ENCODE assay signal across 1 cellular context in genomic region chr3:133792171-133792763, GRCh38.
TF ChIP-seq lines count a peak whose summit lies in the region.

No MANE protein-coding gene starts in this region.

TF ChIP-seq in HEK293, 187 proteins besides CTCF, POLR2A, EP300 and RAD21 (continued from another document):
- TF ChIP-seq, protein P1, sequence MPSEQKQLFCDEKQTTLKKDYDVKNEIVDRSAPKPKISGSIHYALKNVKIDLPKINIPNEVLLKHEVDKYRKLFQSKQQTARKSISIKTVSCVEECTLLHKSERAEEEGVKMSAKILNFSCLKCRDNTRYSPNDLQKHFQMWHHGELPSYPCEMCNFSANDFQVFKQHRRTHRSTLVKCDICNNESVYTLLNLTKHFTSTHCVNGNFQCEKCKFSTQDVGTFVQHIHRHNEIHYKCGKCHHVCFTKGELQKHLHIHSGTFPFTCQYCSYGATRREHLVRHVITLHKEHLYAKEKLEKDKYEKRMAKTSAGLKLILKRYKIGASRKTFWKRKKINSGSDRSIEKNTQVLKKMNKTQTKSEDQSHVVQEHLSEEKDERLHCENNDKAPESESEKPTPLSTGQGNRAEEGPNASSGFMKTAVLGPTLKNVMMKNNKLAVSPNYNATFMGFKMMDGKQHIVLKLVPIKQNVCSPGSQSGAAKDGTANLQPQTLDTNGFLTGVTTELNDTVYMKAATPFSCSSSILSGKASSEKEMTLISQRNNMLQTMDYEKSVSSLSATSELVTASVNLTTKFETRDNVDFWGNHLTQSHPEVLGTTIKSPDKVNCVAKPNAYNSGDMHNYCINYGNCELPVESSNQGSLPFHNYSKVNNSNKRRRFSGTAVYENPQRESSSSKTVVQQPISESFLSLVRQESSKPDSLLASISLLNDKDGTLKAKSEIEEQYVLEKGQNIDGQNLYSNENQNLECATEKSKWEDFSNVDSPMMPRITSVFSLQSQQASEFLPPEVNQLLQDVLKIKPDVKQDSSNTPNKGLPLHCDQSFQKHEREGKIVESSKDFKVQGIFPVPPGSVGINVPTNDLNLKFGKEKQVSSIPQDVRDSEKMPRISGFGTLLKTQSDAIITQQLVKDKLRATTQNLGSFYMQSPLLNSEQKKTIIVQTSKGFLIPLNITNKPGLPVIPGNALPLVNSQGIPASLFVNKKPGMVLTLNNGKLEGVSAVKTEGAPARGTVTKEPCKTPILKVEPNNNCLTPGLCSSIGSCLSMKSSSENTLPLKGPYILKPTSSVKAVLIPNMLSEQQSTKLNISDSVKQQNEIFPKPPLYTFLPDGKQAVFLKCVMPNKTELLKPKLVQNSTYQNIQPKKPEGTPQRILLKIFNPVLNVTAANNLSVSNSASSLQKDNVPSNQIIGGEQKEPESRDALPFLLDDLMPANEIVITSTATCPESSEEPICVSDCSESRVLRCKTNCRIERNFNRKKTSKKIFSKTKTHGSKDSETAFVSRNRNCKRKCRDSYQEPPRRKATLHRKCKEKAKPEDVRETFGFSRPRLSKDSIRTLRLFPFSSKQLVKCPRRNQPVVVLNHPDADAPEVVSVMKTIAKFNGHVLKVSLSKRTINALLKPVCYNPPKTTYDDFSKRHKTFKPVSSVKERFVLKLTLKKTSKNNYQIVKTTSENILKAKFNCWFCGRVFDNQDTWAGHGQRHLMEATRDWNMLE (tag by site-specific recombination; conservative IDR thresholded peaks at IDR 0.05; ENCODE audit: low read depth), result 0 out of 2 replicates have a peak, but pooled peaks have one; percentile 45
- TF ChIP-seq ZNF280D (tag by site-specific recombination; IDR thresholded peaks at IDR 0.05), result peak; percentile 93
- no peak for TF ChIP-seq ZNF335 (tag by site-specific recombination; conservative IDR thresholded peaks at IDR 0.05)
- TF ChIP-seq ZFP3 (tag by site-specific recombination; IDR thresholded peaks at IDR 0.05; ENCODE audit: low read depth), result no peak
- no peak for TF ChIP-seq ZNF513 (tag by site-specific recombination; IDR thresholded peaks at IDR 0.05)
- TF ChIP-seq ZNF211 (tag by site-specific recombination; IDR thresholded peaks at IDR 0.05; ENCODE audit: low read depth), result no peak
- no peak for TF ChIP-seq ZNF488 (tag by site-specific recombination; IDR thresholded peaks at IDR 0.05)
- TF ChIP-seq YY1 (tag by site-specific recombination; IDR thresholded peaks at IDR 0.05), result no peak
- TF ChIP-seq, protein P2, sequence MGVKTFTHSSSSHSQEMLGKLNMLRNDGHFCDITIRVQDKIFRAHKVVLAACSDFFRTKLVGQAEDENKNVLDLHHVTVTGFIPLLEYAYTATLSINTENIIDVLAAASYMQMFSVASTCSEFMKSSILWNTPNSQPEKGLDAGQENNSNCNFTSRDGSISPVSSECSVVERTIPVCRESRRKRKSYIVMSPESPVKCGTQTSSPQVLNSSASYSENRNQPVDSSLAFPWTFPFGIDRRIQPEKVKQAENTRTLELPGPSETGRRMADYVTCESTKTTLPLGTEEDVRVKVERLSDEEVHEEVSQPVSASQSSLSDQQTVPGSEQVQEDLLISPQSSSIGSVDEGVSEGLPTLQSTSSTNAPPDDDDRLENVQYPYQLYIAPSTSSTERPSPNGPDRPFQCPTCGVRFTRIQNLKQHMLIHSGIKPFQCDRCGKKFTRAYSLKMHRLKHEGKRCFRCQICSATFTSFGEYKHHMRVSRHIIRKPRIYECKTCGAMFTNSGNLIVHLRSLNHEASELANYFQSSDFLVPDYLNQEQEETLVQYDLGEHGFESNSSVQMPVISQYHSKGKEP (tag by site-specific recombination; IDR thresholded peaks at IDR 0.05), result no peak
- TF ChIP-seq ZNF626 (tag by site-specific recombination; IDR thresholded peaks at IDR 0.05), result peak; percentile 60; the same call in 1 of the 2 replicates
- TF ChIP-seq ZNF548 (tag by site-specific recombination; IDR thresholded peaks at IDR 0.05), result no peak
- no peak for TF ChIP-seq ZNF37A (tag by site-specific recombination; IDR thresholded peaks at IDR 0.05)
- no peak for TF ChIP-seq ZNF121 (tag by site-specific recombination; IDR thresholded peaks at IDR 0.05)
- peak; percentile 98 for TF ChIP-seq TRIM28 (IDR thresholded peaks at IDR 0.05; ENCODE audit: borderline replicate concordance, low read length)
- TF ChIP-seq OVOL3 (tag by site-specific recombination; IDR thresholded peaks at IDR 0.05), result no peak
- TF ChIP-seq ZBTB17 (tag by site-specific recombination; IDR thresholded peaks at IDR 0.05), result no peak
- no peak for TF ChIP-seq MYNN (tag by site-specific recombination; IDR thresholded peaks at IDR 0.05; ENCODE audit: borderline replicate concordance)
- no peak for TF ChIP-seq ZNF426 (tag by site-specific recombination; IDR thresholded peaks at IDR 0.05)
- TF ChIP-seq ZSCAN23 (tag by site-specific recombination; IDR thresholded peaks at IDR 0.05), result no peak
- 0 out of 2 replicates have a peak, but pooled peaks have one; percentile 22 for TF ChIP-seq ZNF558 (tag by site-specific recombination; IDR thresholded peaks at IDR 0.05)
- TF ChIP-seq ZFP69B (tag by site-specific recombination; IDR thresholded peaks at IDR 0.05), result no peak
- TF ChIP-seq RBAK (tag by site-specific recombination; IDR thresholded peaks at IDR 0.05), result no peak
- TF ChIP-seq ZIC2 (tag by site-specific recombination; IDR thresholded peaks at IDR 0.05), result no peak
- no peak for TF ChIP-seq ZNF639 (tag by site-specific recombination; IDR thresholded peaks at IDR 0.05)
- TF ChIP-seq ZBTB20 (tag by site-specific recombination; IDR thresholded peaks at IDR 0.05), result no peak
- TF ChIP-seq ZNF416 (tag by site-specific recombination; IDR thresholded peaks at IDR 0.05), result no peak
- no peak for TF ChIP-seq ZNF621 (tag by site-specific recombination; IDR thresholded peaks at IDR 0.05)
